Comparison of ENCODE assay signal across 24 cellular contexts in genomic region chr14:69771136-69771535, GRCh38. TPM values are rescaled to one million over a fixed set of nuclear protein-coding genes. Genes with fewer than 3 reads are reported as not detected.
A peak's percentile ranks its signal among the peaks of the same experiment; 100 is the strongest.
DNase-seq lines count a peak whose midpoint lies in the region; ATAC-seq, FAIRE-seq and TF ChIP-seq lines count a peak whose summit lies in the region.
"Had no signal": no experiment of that assay in that cellular context is flagged by ENCODE, and none has a peak within 500 bp of the region (broad histone marks: within the 10 kb centered on the region; RNA-seq: fewer than 3 reads in every experiment).

No MANE protein-coding gene starts in this region.

- H4K91ac ChIP-seq in mesenchymal stem cell (ENCODE audit: low read length) = no peak overlapping the region

- no peak overlapping the region for H3K4me3 ChIP-seq in GM12878
- H3K4me3 ChIP-seq in mesenchymal stem cell (ENCODE audit: insufficient read depth in 1 of 2, low read depth in 1 of 2, low read length in 2 of 2) = no peak overlapping the region
- H3K4me3 ChIP-seq: heart right ventricle, testis had no signal

- no peak for TF ChIP-seq EP300 in GM12878 (IDR thresholded peaks at IDR 0.05; ENCODE audit: borderline replicate concordance in 1 of 2, control insufficient read depth in 1 of 2, low read depth in 2 of 2, low read length in 2 of 2)

- H4K8ac ChIP-seq in mesenchymal stem cell (ENCODE audit: low read length) = no peak overlapping the region

- no peak for DNase-seq in activated naive CD8-positive, alpha-beta T cell treated with anti-CD3 and anti-CD28 coated beads for 36 hours
- DNase-seq in GM12878 (ENCODE audit: low read depth, low spot score) (no peak), mesenchymal stem cell (no peak), type B pancreatic cell (ENCODE audit: extremely low spot score, unreplicated experiment) (no peak)
- DNase-seq: activated CD4-positive, alpha-beta memory T cell treated with anti-CD3 and anti-CD28 coated beads, Interleukin-2, amount 10 ng/mL, durations not matched to agents 7 days and 5 days; activated CD4-positive, CD25-positive, alpha-beta regulatory T cell; amniotic stem cell; cortex of kidney; GF-D8; heart right ventricle; NCI-H1092; NCI-H1930; testis had no signal

- H2BK5ac ChIP-seq in mesenchymal stem cell (ENCODE audit: low read depth, low read length, poor library complexity, severe bottlenecking) = no peak overlapping the region

- no peak overlapping the region for H2AK5ac ChIP-seq in mesenchymal stem cell (ENCODE audit: low read length, severe bottlenecking)

- WGBS in GM12878 (ENCODE audit: insufficient coverage, insufficient replicate concordance, low lambda C conversion rate, missing lambda C conversion rate) = 98% methylated on average over 16 of the region's 16 CpGs
- 99% methylated on average over 16 of the region's 16 CpGs for WGBS in mesenchymal stem cell

- H2BK120ac ChIP-seq in mesenchymal stem cell (ENCODE audit: low read depth, low read length) = no peak overlapping the region

- intact Hi-C loops in GM12878 (cut with micrococcal nuclease; ENCODE audit: unreplicated experiment) = no loop called here

- H3K4me2 ChIP-seq in GM12878 (ENCODE audit: control insufficient read depth, insufficient read depth) = no peak overlapping the region
- H3K4me2 ChIP-seq in mesenchymal stem cell (ENCODE audit: low read length, poor library complexity, severe bottlenecking) = no peak overlapping the region

- no peaks in the 10 kb centered on the region for H3K9me3 Mint-ChIP-seq in activated naive CD8-positive, alpha-beta T cell (ENCODE audit: low read depth)
- no peaks in the 10 kb centered on the region for H3K9me3 Mint-ChIP-seq in activated naive CD8-positive, alpha-beta T cell treated with anti-CD3 and anti-CD28 coated beads for 36 hours
- H3K9me3 Mint-ChIP-seq in type B pancreatic cell = no peaks in the 10 kb centered on the region
- H3K9me3 Mint-ChIP-seq: activated CD4-positive, alpha-beta memory T cell treated with anti-CD3 and anti-CD28 coated beads, Interleukin-2, amount 10 ng/mL, durations not matched to agents 7 days and 5 days; activated T-helper 2 cell treated with anti-CD3 and anti-CD28 coated beads, Interferon-gamma antibody, Interleukin-2, Interleukin-4, amounts not matched to agents 10 μg/mL and 5 μg/mL and 100 μg/mL, durations not matched to agents 14 hours and 24 hours and 36 hours had no signal

- no peak overlapping the region for H2AFZ ChIP-seq in GM12878 (ENCODE audit: control insufficient read depth, low read depth, low read length)
- no peak overlapping the region for H2AFZ ChIP-seq in mesenchymal stem cell (ENCODE audit: low read depth, low read length)

- H3K4me3 Mint-ChIP-seq in activated naive CD8-positive, alpha-beta T cell = peak overlapping the region; percentile 80
- no peak overlapping the region for H3K4me3 Mint-ChIP-seq in activated naive CD8-positive, alpha-beta T cell treated with anti-CD3 and anti-CD28 coated beads for 36 hours
- no peak overlapping the region for H3K4me3 Mint-ChIP-seq in type B pancreatic cell
- H3K4me3 Mint-ChIP-seq: activated CD4-positive, alpha-beta memory T cell treated with anti-CD3 and anti-CD28 coated beads, Interleukin-2, amount 10 ng/mL, durations not matched to agents 7 days and 5 days had no signal

- H2BK12ac ChIP-seq in mesenchymal stem cell (ENCODE audit: low read length in 2 of 2) = no peak overlapping the region

- TF ChIP-seq POLR2A in GM12878 (IDR thresholded peaks at IDR 0.05; ENCODE audit: low read depth, low read length) = no peak

- in situ Hi-C loops in GM12878 (cut with MboI) = no loop called here

- H3K4ac ChIP-seq in mesenchymal stem cell (ENCODE audit: low read depth in 1 of 2, low read length in 2 of 2) = no peak overlapping the region

- H4K20me1 ChIP-seq in GM12878 (ENCODE audit: control insufficient read depth, insufficient read depth) = no peaks in the 10 kb centered on the region; the same call in 1 of the 2 replicates

- ATAC-seq in GM12878 (no peak), GM19395 (IDR thresholded peaks at IDR 0.05; ENCODE audit: unreplicated experiment) (no peak), HG03432 (IDR thresholded peaks at IDR 0.05; ENCODE audit: unreplicated experiment) (no peak), GM18909 (IDR thresholded peaks at IDR 0.05; ENCODE audit: poor library complexity, unreplicated experiment) (no peak)
- ATAC-seq: heart right ventricle had no signal

- TF ChIP-seq CTCF in GM12878 (IDR thresholded peaks at IDR 0.05 in 2 of 3, conservative IDR thresholded peaks at IDR 0.05 in 1 of 3; ENCODE audit: control insufficient read depth in 2 of 3, extremely low read depth in 1 of 3, insufficient read depth in 1 of 3, low read depth in 3 of 3, low read length in 3 of 3) = no peak
- no peak for TF ChIP-seq CTCF in type B pancreatic cell (conservative IDR thresholded peaks at IDR 0.05)

- peaks cover 35% of the 10 kb centered on the region for H3K36me3 Mint-ChIP-seq in activated naive CD8-positive, alpha-beta T cell
- peaks cover 81% of the 10 kb centered on the region for H3K36me3 Mint-ChIP-seq in activated naive CD8-positive, alpha-beta T cell treated with anti-CD3 and anti-CD28 coated beads for 36 hours
- H3K36me3 Mint-ChIP-seq in type B pancreatic cell = peaks cover 74% of the 10 kb centered on the region

- BruUV-seq in GM12878 (replicated peaks; lab: Mats Ljungman, UMichigan) = no TSS peak

- FAIRE-seq in GM12878 (lab: Jason Lieb, UNC) = no peak
- FAIRE-seq: bronchial epithelial cell, endothelial cell of umbilical vein, HTR-8/SVneo had no signal

- H3K4me1 ChIP-seq in GM12878 (ENCODE audit: control insufficient read depth, insufficient read depth, low read length) = peaks cover 5% of the 10 kb centered on the region; the same call in 1 of the 2 replicates
- H3K4me1 ChIP-seq in mesenchymal stem cell (ENCODE audit: control insufficient read depth, insufficient read depth, low read depth, low read length) = peaks cover 12% of the 10 kb centered on the region

- no peak overlapping the region for H2BK15ac ChIP-seq in mesenchymal stem cell (ENCODE audit: low read depth, poor library complexity, severe bottlenecking)

- CTCF ChIA-PET in GM12878 (lab: Yijun Ruan, JAX) = no interaction called here

- POLR2A ChIA-PET in GM12878 (lab: Charles Lee) = no interaction called here

- H3K27me3 Mint-ChIP-seq in activated naive CD8-positive, alpha-beta T cell = no peaks in the 10 kb centered on the region
- peaks cover 11% of the 10 kb centered on the region for H3K27me3 Mint-ChIP-seq in activated naive CD8-positive, alpha-beta T cell treated with anti-CD3 and anti-CD28 coated beads for 36 hours
- peaks cover 3% of the 10 kb centered on the region for H3K27me3 Mint-ChIP-seq in type B pancreatic cell
- H3K27me3 Mint-ChIP-seq: activated CD4-positive, alpha-beta memory T cell treated with anti-CD3 and anti-CD28 coated beads, Interleukin-2, amount 10 ng/mL, durations not matched to agents 7 days and 5 days had no signal

- H3K18ac ChIP-seq in mesenchymal stem cell (ENCODE audit: low read depth in 1 of 2, low read length in 2 of 2) = no peak overlapping the region

- SMC1A ChIA-PET in GM12878 (lab: Charles Lee; ENCODE audit: uncharacterized antibody, unreplicated experiment) = no interaction called here

- no peak overlapping the region for H3K14ac ChIP-seq in mesenchymal stem cell (ENCODE audit: low read length in 2 of 2)

- H3K9ac ChIP-seq in GM12878 (ENCODE audit: control insufficient read depth, insufficient read depth, low read length) = no peak overlapping the region
- H3K9ac ChIP-seq in mesenchymal stem cell (ENCODE audit: low read length) = peak overlapping the region; percentile 9

- peak overlapping the region; percentile 81 for H3K27ac Mint-ChIP-seq in activated naive CD8-positive, alpha-beta T cell
- no peak overlapping the region for H3K27ac Mint-ChIP-seq in activated naive CD8-positive, alpha-beta T cell treated with anti-CD3 and anti-CD28 coated beads for 36 hours
- H3K27ac Mint-ChIP-seq in type B pancreatic cell = peak overlapping the region; percentile 47

- H3K27ac ChIP-seq in GM12878 (ENCODE audit: control insufficient read depth, insufficient read depth) = no peak overlapping the region
- no peak overlapping the region for H3K27ac ChIP-seq in mesenchymal stem cell (ENCODE audit: low read length, poor library complexity, severe bottlenecking)
- H3K27ac ChIP-seq: heart right ventricle, testis had no signal

- peaks cover 28 to 31% of the 10 kb centered on the region in 2 experiments for H3K36me3 ChIP-seq in GM12878 (ENCODE audit: control insufficient read depth in 2 of 2, insufficient read depth in 2 of 2, low read length in 1 of 2)
- H3K36me3 ChIP-seq in mesenchymal stem cell (ENCODE audit: control insufficient read depth in 1 of 2, insufficient read depth in 2 of 2, low read depth in 1 of 2, low read length in 2 of 2) = peaks cover 36 to 84% of the 10 kb centered on the region in 2 experiments

- TF ChIP-seq RAD21 in GM12878 (IDR thresholded peaks at IDR 0.05; ENCODE audit: insufficient read depth, low read depth, low read length) = no peak

- H3K79me1 ChIP-seq in mesenchymal stem cell (replicated peaks; ENCODE audit: low read length, poor library complexity, severe bottlenecking) = peaks cover 24% of the 10 kb centered on the region

- RAD21 ChIA-PET in GM12878 (lab: Charles Lee; ENCODE audit: unreplicated experiment) = interaction anchor here (1.1 kb wide), 1 partner anchor 616 kb away, joined by 3 read pairs; no protein-coding TSS in a partner anchor

- peaks cover 77% of the 10 kb centered on the region for H3K4me1 Mint-ChIP-seq in activated naive CD8-positive, alpha-beta T cell (ENCODE audit: low read depth)
- peaks cover 73% of the 10 kb centered on the region for H3K4me1 Mint-ChIP-seq in activated naive CD8-positive, alpha-beta T cell treated with anti-CD3 and anti-CD28 coated beads for 36 hours
- peaks cover 20% of the 10 kb centered on the region for H3K4me1 Mint-ChIP-seq in type B pancreatic cell (ENCODE audit: unreplicated experiment)

- peaks cover 38% of the 10 kb centered on the region for H3K79me2 ChIP-seq in GM12878 (ENCODE audit: control insufficient read depth, insufficient read depth, low read length)

- H3K23ac ChIP-seq in mesenchymal stem cell (ENCODE audit: low read length in 2 of 2) = no peak overlapping the region

- H3K9me3 ChIP-seq in GM12878 (replicated peaks; ENCODE audit: control insufficient read depth, insufficient read depth, low read length) (no peaks in the 10 kb centered on the region), mesenchymal stem cell (ENCODE audit: control insufficient read depth, low read length) (no peaks in the 10 kb centered on the region)
- H3K9me3 ChIP-seq: heart right ventricle, testis had no signal

- H3K27me3 ChIP-seq in GM12878 (replicated peaks in 1 of 2; ENCODE audit: control insufficient read depth in 2 of 2, insufficient read depth in 2 of 2, low read length in 1 of 2) (no peaks in the 10 kb centered on the region), mesenchymal stem cell (ENCODE audit: control insufficient read depth in 1 of 2, insufficient read depth in 1 of 2, low read length in 2 of 2) (no peaks in the 10 kb centered on the region)
- H3K27me3 ChIP-seq: heart right ventricle, testis had no signal

RNA-seq across cellular contexts. Expression of gene SRSF5, which starts 4.2 kb away (rescaled TPM):
- total RNA-seq in activated naive CD8-positive, alpha-beta T cell treated with anti-CD3 and anti-CD28 coated beads for 36 hours = 100 to 1,000 TPM; 310 to 318 TPM
- total RNA-seq in GM12878 (2013; cell fraction: nucleolus; rRNA removed) = 912 and 920 TPM in 2 replicates
- total RNA-seq in GM12878 (2014; rRNA removed) (179 and 209 TPM in 2 replicates), GM12878 (2014; rRNA removed; fragmentation: Illumina TruSeq; extraction: Trizol) (249 and 265 TPM in 2 replicates), GM12878 (2021) (278 and 291 TPM in 2 replicates), type B pancreatic cell (ENCODE audit: low replicate concordance) (388 and 417 TPM in 2 replicates)
- polyA plus RNA-seq in GM12878 (2011; ENCODE audit: low read depth) = 182 TPM
- polyA plus RNA-seq in GM12878 (2011; rRNA removed) (369 and 477 TPM in 2 replicates), GM12878 (2014; fragmentation: Illumina TruSeq; extraction: Trizol) (370 and 405 TPM in 2 replicates), GM12878 (2014; fragmentation: Nextera tagmentation; extraction: Ambion mirVana) (100 to 1,000 TPM; 136 to 225 TPM), GM12878 (2014; rRNA removed) (451 and 453 TPM in 2 replicates), GM12878 (2016; fragmentation: Nextera tagmentation; extraction: Ambion mirVana) (100 to 1,000 TPM; 266 to 284 TPM)
- polyA plus RNA-seq in GM12878 (2011; cell fraction: cytosol; rRNA removed) = 169 and 173 TPM in 2 replicates
- 1,417 and 1,542 TPM in 2 replicates for polyA plus RNA-seq in GM12878 (2011; cell fraction: nucleus; rRNA removed)
- polyA plus RNA-seq in GM12878 (2012) = 314 and 433 TPM in 2 replicates
- 137 and 170 TPM in 2 replicates for polyA minus RNA-seq in GM12878 (2011; rRNA and poly(A)+ RNA removed)
- polyA minus RNA-seq in GM12878 (2011; cell fraction: cytosol; rRNA and poly(A)+ RNA removed) = 87.6 and 101 TPM in 2 replicates
- polyA minus RNA-seq in GM12878 (2011; cell fraction: nucleus; rRNA and poly(A)+ RNA removed) = 300 and 376 TPM in 2 replicates
- polyA plus RNA-seq in mesenchymal stem cell (2013, experiment 1 of 2) = 191 TPM
- 183 TPM for polyA plus RNA-seq in mesenchymal stem cell (2013, experiment 2 of 2)

RNA-seq across cellular contexts. Expression of gene SLC10A1, which starts 25.9 kb away (rescaled TPM):
- not detected for total RNA-seq in activated naive CD8-positive, alpha-beta T cell treated with anti-CD3 and anti-CD28 coated beads for 36 hours
- not detected in 2 replicates for total RNA-seq in GM12878 (2013; cell fraction: nucleolus; rRNA removed)
- total RNA-seq in GM12878 (2014; rRNA removed) (not detected in 2 replicates), GM12878 (2014; rRNA removed; fragmentation: Illumina TruSeq; extraction: Trizol) (not detected in 2 replicates), GM12878 (2021) (not detected in 2 replicates), type B pancreatic cell (ENCODE audit: low replicate concordance) (not detected in 2 replicates)
- not detected for polyA plus RNA-seq in GM12878 (2011; ENCODE audit: low read depth)
- polyA plus RNA-seq in GM12878 (2011; rRNA removed) (not detected in 2 replicates), GM12878 (2014; fragmentation: Illumina TruSeq; extraction: Trizol) (not detected in 2 replicates), GM12878 (2014; fragmentation: Nextera tagmentation; extraction: Ambion mirVana) (not detected), GM12878 (2014; rRNA removed) (not detected in 2 replicates), GM12878 (2016; fragmentation: Nextera tagmentation; extraction: Ambion mirVana) (under 1 TPM; 0.15 to 0.16 TPM)
- polyA plus RNA-seq in GM12878 (2011; cell fraction: cytosol; rRNA removed) = not detected in 2 replicates
- polyA plus RNA-seq in GM12878 (2011; cell fraction: nucleus; rRNA removed) = not detected in 2 replicates
- polyA plus RNA-seq in GM12878 (2012) = 0.07 and 0.09 TPM in 2 replicates
- polyA minus RNA-seq in GM12878 (2011; rRNA and poly(A)+ RNA removed) = not detected in 2 replicates
- not detected in 2 replicates for polyA minus RNA-seq in GM12878 (2011; cell fraction: cytosol; rRNA and poly(A)+ RNA removed)
- not detected in 2 replicates for polyA minus RNA-seq in GM12878 (2011; cell fraction: nucleus; rRNA and poly(A)+ RNA removed)
- not detected for polyA plus RNA-seq in mesenchymal stem cell (2013, experiment 1 of 2)
- polyA plus RNA-seq in mesenchymal stem cell (2013, experiment 2 of 2) = not detected
- total RNA-seq: activated CD4-positive, alpha-beta memory T cell treated with anti-CD3 and anti-CD28 coated beads, Interleukin-2, amount 10 ng/mL, durations not matched to agents 7 days and 5 days; activated T-helper 2 cell treated with anti-CD3 and anti-CD28 coated beads, Interferon-gamma antibody, Interleukin-2, Interleukin-4, amounts not matched to agents 10 μg/mL and 5 μg/mL and 100 μg/mL, durations not matched to agents 14 hours and 24 hours and 36 hours; bronchial epithelial cell; endothelial cell of umbilical vein; heart right ventricle; LHCN-M2; mesenteric fat pad; pulmonary artery endothelial cell; testis had no signal
- polyA plus RNA-seq: endothelial cell of umbilical vein, heart right ventricle had no signal
